ENCODE assay signal across 24 cellular contexts in genomic region chr1:82086739-82087138, GRCh38.
DNase-seq lines count a peak whose midpoint lies in the region; ATAC-seq, FAIRE-seq and TF ChIP-seq lines count a peak whose summit lies in the region.
"Had no signal": no experiment of that assay in that cellular context is flagged by ENCODE, and none has a peak within 500 bp of the region (broad histone marks: within the 10 kb centered on the region; RNA-seq: fewer than 3 reads in every experiment).

No MANE protein-coding gene starts in this region.

- no peak for FAIRE-seq in astrocyte (lab: Jason Lieb, UNC)

- H3K27ac ChIP-seq in left ventricle myocardium inferior (replicated peaks) (no peak overlapping the region), astrocyte (ENCODE audit: low read depth, low read length) (no peak overlapping the region)
- H3K27ac ChIP-seq: C4-2B, PC-9, SJSA1, stomach had no signal

- H3K4me3 Mint-ChIP-seq in astrocyte (ENCODE audit: unreplicated experiment), result no peak overlapping the region
- no peak overlapping the region for H3K4me3 Mint-ChIP-seq in mesothelial cell of epicardium
- H3K4me3 Mint-ChIP-seq: activated CD4-positive, alpha-beta memory T cell treated with anti-CD3 and anti-CD28 coated beads for 36 hours; nephron; type B pancreatic cell; WTC11 had no signal

- no peaks in the 10 kb centered on the region for H3K9me3 Mint-ChIP-seq in astrocyte (ENCODE audit: unreplicated experiment)
- peaks cover 13% of the 10 kb centered on the region for H3K9me3 Mint-ChIP-seq in mesothelial cell of epicardium
- H3K9me3 Mint-ChIP-seq: activated CD4-positive, alpha-beta memory T cell treated with anti-CD3 and anti-CD28 coated beads for 36 hours; type B pancreatic cell; WTC11 had no signal

- H3K4me1 ChIP-seq in left ventricle myocardium inferior, result no peaks in the 10 kb centered on the region
- H3K4me1 ChIP-seq in astrocyte (ENCODE audit: insufficient read depth, low read length), result no peaks in the 10 kb centered on the region
- H3K4me1 ChIP-seq: SJSA1, stomach had no signal

- H3K36me3 Mint-ChIP-seq in astrocyte (ENCODE audit: low read depth, unreplicated experiment) (no peaks in the 10 kb centered on the region), mesothelial cell of epicardium (no peaks in the 10 kb centered on the region)
- H3K36me3 Mint-ChIP-seq: activated CD4-positive, alpha-beta memory T cell treated with anti-CD3 and anti-CD28 coated beads for 36 hours; type B pancreatic cell; WTC11 had no signal

- no peak overlapping the region for H2AFZ ChIP-seq in astrocyte (ENCODE audit: low read depth, low read length)
- H2AFZ ChIP-seq: PC-9 had no signal

- ATAC-seq in left ventricle myocardium superior (peak; percentile 31), GM19455 (IDR thresholded peaks at IDR 0.05; ENCODE audit: unreplicated experiment) (no peak)
- ATAC-seq: WTC11 had no signal

- TF ChIP-seq CTCF in left ventricle myocardium inferior (IDR thresholded peaks at IDR 0.05; ENCODE audit: borderline replicate concordance) (no peak), astrocyte (IDR thresholded peaks at IDR 0.05; ENCODE audit: insufficient read depth, low read depth, low read length) (no peak), mesothelial cell of epicardium (IDR thresholded peaks at IDR 0.05; ENCODE audit: unreplicated experiment) (no peak)

- H3K27ac Mint-ChIP-seq in astrocyte (ENCODE audit: unreplicated experiment) (peak overlapping the region; percentile 11), mesothelial cell of epicardium (no peak overlapping the region)
- H3K27ac Mint-ChIP-seq: activated CD4-positive, alpha-beta memory T cell treated with anti-CD3 and anti-CD28 coated beads for 36 hours; nephron; type B pancreatic cell; WTC11 had no signal

- intact Hi-C loops in left ventricle myocardium superior (cut with micrococcal nuclease) (no loop called here), left ventricle myocardium inferior (cut with micrococcal nuclease) (no loop called here)

- H3K4me2 ChIP-seq in astrocyte (ENCODE audit: low read length), result no peak overlapping the region
- H3K4me2 ChIP-seq: PC-9 had no signal

- no peak overlapping the region for H3K9ac ChIP-seq in astrocyte (ENCODE audit: low read length)

- H3K4me3 ChIP-seq in left ventricle myocardium inferior (no peak overlapping the region), astrocyte (ENCODE audit: insufficient read depth, low read depth, low read length) (no peak overlapping the region)
- H3K4me3 ChIP-seq: PC-9, SJSA1, stomach had no signal

- DNase-seq in left ventricle myocardium superior (no peak), left ventricle myocardium inferior (no peak), astrocyte (ENCODE audit: low read depth) (no peak), islet precursor cell (peak; percentile 61), NCI-H526 treated with DMSO at 0.1 percent for 48 hours (lab: John Stamatoyannopoulos, UW) (no peak), mesothelial cell of epicardium (ENCODE audit: low spot score in 2 of 2, unreplicated experiment in 2 of 2) (no peak)
- no peak for DNase-seq in stimulated activated CD4-positive, alpha-beta T cell treated with anti-CD3 and anti-CD28 coated beads, Interleukin-4, amount 100 ng/mL, for 1 hour
- DNase-seq: 8988T; activated CD4-positive, alpha-beta memory T cell treated with anti-CD3 and anti-CD28 coated beads for 36 hours; activated naive CD4-positive, alpha-beta T cell; DMS 273 treated with DMSO at 0.1 percent for 48 hours; effector CD8-positive, alpha-beta T cell; NCI-H1417 treated with DMSO at 0.1 percent for 48 hours; NCI-H748 treated with DMSO at 0.1 percent for 48 hours; PC-9; posterior cingulate gyrus; stimulated activated CD4-positive, alpha-beta T cell treated with anti-CD3 and anti-CD28 coated beads, Interleukin-2, amount 100 ng/mL, for 48 hours; stomach had no signal

- H3K27me3 ChIP-seq in left ventricle myocardium inferior (ENCODE audit: low read depth) (no peaks in the 10 kb centered on the region), astrocyte (ENCODE audit: insufficient read depth, low read length) (no peaks in the 10 kb centered on the region)
- H3K27me3 ChIP-seq: SJSA1, stomach had no signal

- H4K20me1 ChIP-seq in astrocyte (ENCODE audit: insufficient read depth, low read length), result no peaks in the 10 kb centered on the region

- no peaks in the 10 kb centered on the region for H3K36me3 ChIP-seq in left ventricle myocardium inferior
- no peaks in the 10 kb centered on the region for H3K36me3 ChIP-seq in astrocyte (ENCODE audit: insufficient read depth, low read length)
- H3K36me3 ChIP-seq: SJSA1, stomach had no signal

- no peaks in the 10 kb centered on the region for H3K79me2 ChIP-seq in astrocyte (ENCODE audit: insufficient read depth, low read length)

- H3K4me1 Mint-ChIP-seq in astrocyte (ENCODE audit: low read depth, unreplicated experiment) (peaks cover 5% of the 10 kb centered on the region), mesothelial cell of epicardium (no peaks in the 10 kb centered on the region)
- H3K4me1 Mint-ChIP-seq: nephron had no signal

- H3K9me3 ChIP-seq in left ventricle myocardium inferior (replicated peaks), result no peaks in the 10 kb centered on the region
- H3K9me3 ChIP-seq in astrocyte (ENCODE audit: insufficient read depth, low read depth, low read length), result no peaks in the 10 kb centered on the region
- H3K9me3 ChIP-seq: SJSA1, stomach had no signal

- no peaks in the 10 kb centered on the region for H3K27me3 Mint-ChIP-seq in astrocyte (ENCODE audit: low read depth, unreplicated experiment)
- no peaks in the 10 kb centered on the region for H3K27me3 Mint-ChIP-seq in mesothelial cell of epicardium (ENCODE audit: low read depth)
- H3K27me3 Mint-ChIP-seq: activated CD4-positive, alpha-beta memory T cell treated with anti-CD3 and anti-CD28 coated beads for 36 hours; type B pancreatic cell had no signal
